Comparison of ENCODE assay signal across 8 cellular contexts in genomic region chr2:217433522-217433921, GRCh38.
DNase-seq lines count a peak whose midpoint lies in the region; ATAC-seq and TF ChIP-seq lines count a peak whose summit lies in the region.

No MANE protein-coding gene starts in this region.

- ATAC-seq in heart right ventricle (peak in 6 of 8 donors; percentile 9 to 67 (median 42)), GM18519 (IDR thresholded peaks at IDR 0.05; ENCODE audit: low FRiP score, unreplicated experiment) (no peak)

- H3K4me3 ChIP-seq in heart right ventricle (peak overlapping the region in 7 of 10 donors; percentile 1 to 31 (median 12)), neuron (ENCODE audit: low read length) (no peak overlapping the region), vagina (peak overlapping the region in 1 of 2 donors; percentile 8)

- no peak for TF ChIP-seq POLR2A in vagina (IDR thresholded peaks at IDR 0.05)

- peak overlapping the region; percentile 62 for H2AFZ ChIP-seq in neuron (ENCODE audit: low read depth, low read length)

- peaks cover 3% of the 10 kb centered on the region for H3K36me3 Mint-ChIP-seq in activated naive CD4-positive, alpha-beta T cell treated with anti-CD3 and anti-CD28 coated beads, Interleukin-2, amount 50 U/mL, for 24 hours
- no peaks in the 10 kb centered on the region for H3K36me3 Mint-ChIP-seq in activated naive CD4-positive, alpha-beta T cell treated with anti-CD3 and anti-CD28 coated beads, Interleukin-2, amount 10 ng/mL, durations not matched to agents 7 days and 5 days

- intact Hi-C loops in heart right ventricle (cut with DNase I): loop anchor here in 1 of 10 donors (5.0 to 10.0 kb wide), 3 partner anchors 41 to 99 kb away; no protein-coding TSS in a partner anchor
- intact Hi-C loops in vagina (cut with DNase I): no loop called here

- H3K9me3 ChIP-seq in heart right ventricle (no peaks in the 10 kb centered on the region), neuron (ENCODE audit: low read length) (no peaks in the 10 kb centered on the region), vagina (no peaks in the 10 kb centered on the region)

- no peak overlapping the region for H3K27ac Mint-ChIP-seq in activated naive CD4-positive, alpha-beta T cell treated with anti-CD3 and anti-CD28 coated beads, Interleukin-2, amount 50 U/mL, for 24 hours
- H3K27ac Mint-ChIP-seq in activated naive CD4-positive, alpha-beta T cell treated with anti-CD3 and anti-CD28 coated beads, Interleukin-2, amount 10 ng/mL, durations not matched to agents 7 days and 5 days: no peak overlapping the region

- CTCF ChIA-PET in activated naive CD4-positive, alpha-beta T cell treated with anti-CD3 and anti-CD28 coated beads, Interleukin-2, amount 10 ng/mL, durations not matched to agents 7 days and 5 days (lab: Charles Lee): no interaction called here

- no peak for TF ChIP-seq CTCF in heart right ventricle (IDR thresholded peaks at IDR 0.05)
- no peak for TF ChIP-seq CTCF in vagina (IDR thresholded peaks at IDR 0.05)

- H3K4me1 ChIP-seq in heart right ventricle (peaks cover 0 to 80% (median 43%) of the 10 kb centered on the region in 9 donors), neuron (ENCODE audit: insufficient read depth, low read length) (peaks cover 46% of the 10 kb centered on the region), vagina (peaks cover 61% of the 10 kb centered on the region)

- WGBS in heart right ventricle, 2 donors: 49 to 62% methylated on average over 6 of the region's 6 CpGs

- no peaks in the 10 kb centered on the region for H3K36me3 ChIP-seq in heart right ventricle
- H3K36me3 ChIP-seq in neuron (ENCODE audit: insufficient read depth, low read length): no peaks in the 10 kb centered on the region
- H3K36me3 ChIP-seq in vagina: no peaks in the 10 kb centered on the region

- H3K27me3 ChIP-seq in heart right ventricle: no peaks in the 10 kb centered on the region
- H3K27me3 ChIP-seq in neuron (ENCODE audit: insufficient read depth, low read length): no peaks in the 10 kb centered on the region
- no peaks in the 10 kb centered on the region for H3K27me3 ChIP-seq in vagina

- H3K4me1 Mint-ChIP-seq in activated naive CD4-positive, alpha-beta T cell treated with anti-CD3 and anti-CD28 coated beads, Interleukin-2, amount 50 U/mL, for 24 hours: peaks cover 13% of the 10 kb centered on the region
- peaks cover 4% of the 10 kb centered on the region for H3K4me1 Mint-ChIP-seq in activated naive CD4-positive, alpha-beta T cell treated with anti-CD3 and anti-CD28 coated beads, Interleukin-2, amount 10 ng/mL, durations not matched to agents 7 days and 5 days

- no peak for DNase-seq in activated naive CD4-positive, alpha-beta T cell treated with anti-CD3 and anti-CD28 coated beads, Interleukin-2, amount 10 ng/mL, durations not matched to agents 7 days and 5 days
- DNase-seq in heart right ventricle: peak in 1 of 2 donors; percentile 17
- DNase-seq in vagina (ENCODE audit: extremely low spot score in 2 of 2): no peak
- no peak for DNase-seq in OCI-M2 (lab: John Stamatoyannopoulos, UW; ENCODE audit: unreplicated experiment)
- no peak for DNase-seq in NCI-H2107 treated with DMSO at 0.1 percent for 48 hours (lab: John Stamatoyannopoulos, UW; ENCODE audit: unreplicated experiment)

- no peaks in the 10 kb centered on the region for H3K9me3 Mint-ChIP-seq in activated naive CD4-positive, alpha-beta T cell treated with anti-CD3 and anti-CD28 coated beads, Interleukin-2, amount 50 U/mL, for 24 hours
- no peaks in the 10 kb centered on the region for H3K9me3 Mint-ChIP-seq in activated naive CD4-positive, alpha-beta T cell treated with anti-CD3 and anti-CD28 coated beads, Interleukin-2, amount 10 ng/mL, durations not matched to agents 7 days and 5 days

- H3K4me3 Mint-ChIP-seq in activated naive CD4-positive, alpha-beta T cell treated with anti-CD3 and anti-CD28 coated beads, Interleukin-2, amount 50 U/mL, for 24 hours: peak overlapping the region; percentile 3
- no peak overlapping the region for H3K4me3 Mint-ChIP-seq in activated naive CD4-positive, alpha-beta T cell treated with anti-CD3 and anti-CD28 coated beads, Interleukin-2, amount 10 ng/mL, durations not matched to agents 7 days and 5 days

- H3K27me3 Mint-ChIP-seq in activated naive CD4-positive, alpha-beta T cell treated with anti-CD3 and anti-CD28 coated beads, Interleukin-2, amount 50 U/mL, for 24 hours: no peaks in the 10 kb centered on the region
- H3K27me3 Mint-ChIP-seq in activated naive CD4-positive, alpha-beta T cell treated with anti-CD3 and anti-CD28 coated beads, Interleukin-2, amount 10 ng/mL, durations not matched to agents 7 days and 5 days: peaks cover 4% of the 10 kb centered on the region

- peak overlapping the region; percentile 13 to 77 (median 60) for H3K27ac ChIP-seq in heart right ventricle
- peak overlapping the region; percentile 75 for H3K27ac ChIP-seq in vagina
